1 cellular context compared by ENCODE assay signal in genomic region chr9:129394011-129394919, GRCh38.
TF ChIP-seq lines count a peak whose summit lies in the region.

No MANE protein-coding gene starts in this region.

TF ChIP-seq in SK-N-SH, 30 proteins besides CTCF, POLR2A, EP300 and RAD21 (continued from another document):
- no peak for TF ChIP-seq POLR2AphosphoS5 (IDR thresholded peaks at IDR 0.05; ENCODE audit: low read depth, low read length)
- no peak for TF ChIP-seq FOSL2 (IDR thresholded peaks at IDR 0.05; ENCODE audit: borderline replicate concordance, low read depth)
- TF ChIP-seq EZH2phosphoT487 (IDR thresholded peaks at IDR 0.05; ENCODE audit: borderline replicate concordance, low read depth): no peak
- no peak for TF ChIP-seq JUND (IDR thresholded peaks at IDR 0.05)
- TF ChIP-seq GABPA (IDR thresholded peaks at IDR 0.05; ENCODE audit: low read depth): no peak
- TF ChIP-seq MXI1 (IDR thresholded peaks at IDR 0.05; ENCODE audit: low read depth, low read length): peak; percentile 52; the same call in 1 of the 2 replicates
- no peak for TF ChIP-seq YY1 (IDR thresholded peaks at IDR 0.05; ENCODE audit: low read depth)
- TF ChIP-seq MAX (IDR thresholded peaks at IDR 0.05; ENCODE audit: low read depth): no peak
- no peak for TF ChIP-seq USF2 (IDR thresholded peaks at IDR 0.05; ENCODE audit: borderline replicate concordance, low read depth, low read length)
- no peak for TF ChIP-seq MEF2A (IDR thresholded peaks at IDR 0.05; ENCODE audit: borderline replicate concordance, low read depth)
- no peak for TF ChIP-seq TAF1 (IDR thresholded peaks at IDR 0.05; ENCODE audit: borderline replicate concordance, low read depth, low read length)
- TF ChIP-seq SMC3 (IDR thresholded peaks at IDR 0.05; ENCODE audit: low read depth, low read length): no peak
- no peak for TF ChIP-seq RXRA (IDR thresholded peaks at IDR 0.05; ENCODE audit: borderline replicate concordance, low read depth)
